8 cellular contexts compared by ENCODE assay signal in the genomic region with DNA sequence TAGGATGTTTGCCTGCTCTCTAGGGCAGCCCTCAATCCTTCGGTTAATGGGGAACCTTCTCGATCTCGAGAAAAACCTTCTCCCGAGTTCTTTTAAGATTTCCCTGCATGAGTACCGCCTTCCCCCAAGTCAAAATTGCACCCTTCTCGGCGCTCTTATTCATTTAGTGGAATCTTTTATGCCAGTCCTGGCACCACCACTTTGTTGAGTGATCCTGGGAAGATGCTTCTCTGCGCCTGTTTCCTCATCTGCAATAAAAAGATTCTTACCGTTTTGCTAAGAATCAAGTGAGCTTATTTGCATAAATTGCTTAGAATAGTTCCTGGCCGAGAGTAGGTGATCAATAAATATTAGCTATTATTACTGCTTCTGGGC. TPM values are rescaled to one million over a fixed set of nuclear protein-coding genes. Genes with fewer than 3 reads are reported as not detected.
DNase-seq lines count a peak whose midpoint lies in the region; ATAC-seq and TF ChIP-seq lines count a peak whose summit lies in the region.

No MANE protein-coding gene starts in this region.

- H3K27ac Mint-ChIP-seq in progenitor cell of endocrine pancreas: peak overlapping the region; percentile 81

- intact Hi-C loops in OCI-LY7 (cut with micrococcal nuclease; ENCODE audit: unreplicated experiment): loop anchor here (1.0 to 5.0 kb wide), 2 partner anchors 80 to 284 kb away; no protein-coding TSS in a partner anchor

- DNase-seq in EH (ENCODE audit: low read depth) (peak; percentile 7), OCI-LY7 (ENCODE audit: low spot score) (peak; percentile 11), epithelial cell of proximal tubule (ENCODE audit: low read depth) (no peak), progenitor cell of endocrine pancreas (ENCODE audit: low spot score, unreplicated experiment) (no peak), T1000 (lab: John Stamatoyannopoulos, UW) (no peak), NOMO-1 treated with DMSO at 0.1 percent for 48 hours (lab: John Stamatoyannopoulos, UW; ENCODE audit: unreplicated experiment) (no peak), nucleus accumbens (lab: John Stamatoyannopoulos, UW) (no peak)

- H3K4me1 Mint-ChIP-seq in progenitor cell of endocrine pancreas (ENCODE audit: low read depth): peaks cover 11% of the 10 kb centered on the region

- peaks cover 19% of the 10 kb centered on the region for H3K4me1 ChIP-seq in OCI-LY7 (ENCODE audit: insufficient read depth, low read length, poor library complexity, severe bottlenecking)

- no peaks in the 10 kb centered on the region for H3K9me3 ChIP-seq in OCI-LY7 (ENCODE audit: low read length)

- no peaks in the 10 kb centered on the region for H3K36me3 Mint-ChIP-seq in progenitor cell of endocrine pancreas (ENCODE audit: insufficient read depth)

- peak overlapping the region; percentile 92 for H3K4me3 Mint-ChIP-seq in progenitor cell of endocrine pancreas (ENCODE audit: low read depth)

- peak overlapping the region; percentile 92 for H3K4me2 ChIP-seq in OCI-LY7 (ENCODE audit: low read length)

- H3K27me3 Mint-ChIP-seq in progenitor cell of endocrine pancreas: no peaks in the 10 kb centered on the region

- CTCF ChIA-PET in OCI-LY7 (lab: Charles Lee; ENCODE audit: unreplicated experiment): interaction anchor here (0.6 kb wide), 1 partner anchor 81 kb away, joined by 3 read pairs; no protein-coding TSS in a partner anchor

- peak overlapping the region; percentile 16 for H3K27ac ChIP-seq in OCI-LY7 (ENCODE audit: low read depth, low read length, poor library complexity, severe bottlenecking)

- H4K20me1 ChIP-seq in OCI-LY7 (ENCODE audit: insufficient read depth, low read length): 0 out of 2 replicates have a peak, but pooled peaks cover 13% of the 10 kb centered on the region

- peak overlapping the region; percentile 43; the same call in 1 of the 2 replicates for H2AFZ ChIP-seq in OCI-LY7 (ENCODE audit: low read length)

- H3K79me2 ChIP-seq in OCI-LY7 (ENCODE audit: insufficient read depth, low read depth, low read length): peaks cover 53% of the 10 kb centered on the region

- H3K4me3 ChIP-seq in OCI-LY7 (ENCODE audit: low read depth, low read length, poor library complexity, severe bottlenecking) (peak overlapping the region; percentile 87), epithelial cell of proximal tubule (ENCODE audit: low read depth, low read length) (peak overlapping the region; percentile 100)

- TF ChIP-seq CTCF in OCI-LY7 (conservative IDR thresholded peaks at IDR 0.05; ENCODE audit: low read length): no peak
- no peak for TF ChIP-seq CTCF in epithelial cell of proximal tubule (conservative IDR thresholded peaks at IDR 0.05; ENCODE audit: low read depth, low read length)
- no peak for TF ChIP-seq CTCF in progenitor cell of endocrine pancreas (IDR thresholded peaks at IDR 0.05; ENCODE audit: unreplicated experiment)

- no TSS peak for BruUV-seq in OCI-LY7 (replicated peaks; lab: Mats Ljungman, UMichigan)

- no peaks in the 10 kb centered on the region for H3K9me2 ChIP-seq in OCI-LY7 (ENCODE audit: insufficient read depth, low read length)

- peaks cover 16% of the 10 kb centered on the region for H3K36me3 ChIP-seq in OCI-LY7 (ENCODE audit: insufficient read depth, low read length)

- ATAC-seq in GM21390 (IDR thresholded peaks at IDR 0.05; ENCODE audit: unreplicated experiment): no peak

- no peaks in the 10 kb centered on the region for H3K9me3 Mint-ChIP-seq in progenitor cell of endocrine pancreas (ENCODE audit: low read depth)

- POLR2A ChIA-PET in OCI-LY7 (lab: Charles Lee): interaction anchor here (0.9 to 2.9 kb wide), 5 partner anchors 8 to 182 kb away, joined by 3 to 8 read pairs (median 4); a partner anchor contains a TSS

RNA-seq across cellular contexts. Expression of a gene that starts 0.7 kb away (rescaled TPM):
- 51.0 and 71.8 TPM in 2 replicates for total RNA-seq in OCI-LY7 (2014; rRNA removed; shearing (Covaris generic))
- total RNA-seq in OCI-LY7 (2022) (101 and 108 TPM in 2 replicates), epithelial cell of proximal tubule (198 and 233 TPM in 2 replicates), progenitor cell of endocrine pancreas (135 and 140 TPM in 2 replicates)

RNA-seq across cellular contexts. Expression of a gene that starts 48.1 kb away (rescaled TPM):
- 174 and 191 TPM in 2 replicates for total RNA-seq in OCI-LY7 (2014; rRNA removed; shearing (Covaris generic))
- total RNA-seq in OCI-LY7 (2022) (168 and 169 TPM in 2 replicates), epithelial cell of proximal tubule (378 and 509 TPM in 2 replicates), progenitor cell of endocrine pancreas (27.5 and 28.2 TPM in 2 replicates)

RNA-seq across cellular contexts. Expression of a gene that starts 53.8 kb away (rescaled TPM):
- total RNA-seq in OCI-LY7 (2014; rRNA removed; shearing (Covaris generic)): not detected in 2 replicates
- total RNA-seq in OCI-LY7 (2022) (not detected in 2 replicates), epithelial cell of proximal tubule (1.0 and 1.4 TPM in 2 replicates), progenitor cell of endocrine pancreas (not detected in 2 replicates)

Comparison
In these comparisons a context has a peak if more than half of its experiments do, and no peak if none do; other contexts are left out.
1. DNase-seq: peak in EH (single experiment) and OCI-LY7 (single experiment); none in epithelial cell of proximal tubule (single experiment), progenitor cell of endocrine pancreas (single experiment), T1000 (single experiment), NOMO-1 treated with DMSO at 0.1 percent for 48 hours (single experiment) and nucleus accumbens (0 of 56).